In the genomic region with DNA sequence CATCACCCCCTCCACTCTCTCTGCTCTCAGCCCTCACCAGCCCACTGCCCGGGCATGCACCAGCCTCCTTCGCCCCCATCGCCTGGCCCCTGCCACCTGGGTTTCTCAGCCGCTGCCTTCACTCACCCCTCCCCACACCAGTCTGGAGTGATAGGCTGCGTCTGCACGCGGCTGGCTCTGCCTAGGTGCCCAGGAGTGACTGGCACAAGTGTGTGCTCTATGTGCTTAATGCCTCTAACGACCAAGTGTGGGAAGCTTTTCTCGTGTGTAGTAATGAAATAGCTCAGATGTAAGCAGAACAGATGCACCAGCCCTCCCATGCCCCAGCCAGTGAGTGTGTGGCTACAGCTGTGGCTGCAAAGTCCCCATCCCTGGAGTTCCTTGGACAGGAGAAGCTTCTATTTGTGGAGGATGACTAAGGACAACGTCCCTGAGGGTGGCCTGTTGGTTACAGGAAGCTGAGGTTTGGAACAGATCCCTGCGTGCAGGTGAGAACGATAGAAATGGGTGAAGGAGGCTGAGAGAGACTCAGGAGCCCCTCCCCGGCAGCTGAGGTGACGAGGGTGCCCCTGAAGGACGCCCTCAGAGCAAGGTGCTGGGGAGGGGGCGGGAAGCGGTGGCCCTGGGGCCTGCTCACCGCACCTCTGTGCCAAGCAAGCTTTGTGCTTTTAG, we compare ENCODE assay signal across 8 cellular contexts. TPM values are rescaled to one million over a fixed set of nuclear protein-coding genes. Genes with fewer than 3 reads are reported as not detected.
DNase-seq lines count a peak whose midpoint lies in the region; ATAC-seq and TF ChIP-seq lines count a peak whose summit lies in the region.

No MANE protein-coding gene starts in this region.

- H3K27me3 ChIP-seq in upper lobe of left lung, result no peaks in the 10 kb centered on the region
- H3K27me3 ChIP-seq in effector memory CD4-positive, alpha-beta T cell (replicated peaks; ENCODE audit: control insufficient read depth, insufficient read depth, low read length, poor library complexity, severe bottlenecking), result no peaks in the 10 kb centered on the region

- H3K36me3 ChIP-seq in upper lobe of left lung, result peaks cover 0 to 3% (median 0%) of the 10 kb centered on the region in 4 donors
- peaks cover 3% of the 10 kb centered on the region for H3K36me3 ChIP-seq in effector memory CD4-positive, alpha-beta T cell (ENCODE audit: control insufficient read depth, insufficient read depth, low read length)

- H3K4me3 ChIP-seq in AG10803 (ENCODE audit: low read length) (no peak overlapping the region), upper lobe of left lung (no peak overlapping the region)
- H3K4me3 ChIP-seq in effector memory CD4-positive, alpha-beta T cell (ENCODE audit: insufficient read depth, low read depth, low read length, poor library complexity, severe bottlenecking), result no peak overlapping the region

- DNase-seq in AG10803 (ENCODE audit: low read depth) (peak; percentile 6), NCI-H2196 treated with DMSO at 0.1 percent for 48 hours (lab: John Stamatoyannopoulos, UW; ENCODE audit: unreplicated experiment) (peak; percentile 18), glomerular visceral epithelial cell (ENCODE audit: extremely low spot score) (peak; percentile 59), upper lobe of left lung (peak; percentile 60 to 62)
- DNase-seq in effector memory CD4-positive, alpha-beta T cell, result no peak

- no peak for TF ChIP-seq EP300 in upper lobe of left lung (IDR thresholded peaks at IDR 0.05)

- peaks cover 46 to 68% (median 57%) of the 10 kb centered on the region in 4 donors for H3K4me1 ChIP-seq in upper lobe of left lung
- peaks cover 12% of the 10 kb centered on the region for H3K4me1 ChIP-seq in effector memory CD4-positive, alpha-beta T cell (ENCODE audit: control insufficient read depth, insufficient read depth, low read length, poor library complexity, severe bottlenecking)

- peak overlapping the region; percentile 35 to 68 (median 50) for H3K27ac ChIP-seq in upper lobe of left lung
- H3K27ac ChIP-seq in effector memory CD4-positive, alpha-beta T cell (ENCODE audit: insufficient read depth, low read length, poor library complexity, severe bottlenecking), result no peak overlapping the region

- no peak for TF ChIP-seq POLR2A in upper lobe of left lung (IDR thresholded peaks at IDR 0.05)

- TF ChIP-seq CTCF in AG10803 (conservative IDR thresholded peaks at IDR 0.05; ENCODE audit: low read length) (no peak), upper lobe of left lung (IDR thresholded peaks at IDR 0.05) (peak in 1 of 6 experiments; percentile 19)

- H3K9me3 ChIP-seq in upper lobe of left lung, result no peaks in the 10 kb centered on the region
- H3K9me3 ChIP-seq in effector memory CD4-positive, alpha-beta T cell (ENCODE audit: control insufficient read depth, low read length), result no peaks in the 10 kb centered on the region

- WGBS in upper lobe of left lung, 2 donors, result 36 to 85% methylated on average over 7 to 18 of the region's 18 CpGs

- ATAC-seq in GM21381 (IDR thresholded peaks at IDR 0.05; ENCODE audit: unreplicated experiment), result peak; percentile 53
- peak in 1 of 2 donors; percentile 23 for ATAC-seq in upper lobe of left lung (ENCODE audit: low FRiP score in 2 of 2)
- no peak for ATAC-seq in GM19324 (IDR thresholded peaks at IDR 0.05; ENCODE audit: low FRiP score, unreplicated experiment)
- ATAC-seq in HG03139 (IDR thresholded peaks at IDR 0.05; ENCODE audit: unreplicated experiment), result no peak

RNA-seq across cellular contexts. Expression of gene ATP11A, which starts 35.6 kb away (rescaled TPM):
- 100 to 1,000 TPM; 159 to 285 (median 260) TPM for total RNA-seq in upper lobe of left lung

Comparison
In these comparisons a context has a peak if more than half of its experiments do, and no peak if none do; other contexts are left out.
1. DNase-seq: peak in AG10803 (single experiment), NCI-H2196 treated with DMSO at 0.1 percent for 48 hours (single experiment), glomerular visceral epithelial cell (single experiment) and upper lobe of left lung (2 of 2); none in effector memory CD4-positive, alpha-beta T cell (0 of 3).